ENCODE assay signal across 19 cellular contexts in genomic region chr7:96013836-96014235, GRCh38.
DNase-seq lines count a peak whose midpoint lies in the region; FAIRE-seq and TF ChIP-seq lines count a peak whose summit lies in the region.
"Had no signal": no experiment of that assay in that cellular context is flagged by ENCODE, and none has a peak within 500 bp of the region (broad histone marks: within the 10 kb centered on the region; RNA-seq: fewer than 3 reads in every experiment).

No MANE protein-coding gene starts in this region.

- H3K9ac ChIP-seq in endothelial cell of umbilical vein (replicated peaks; ENCODE audit: extremely low read depth, insufficient read depth, low read length) (no peak overlapping the region), neural progenitor cell (no peak overlapping the region)

- H3K27me3 Mint-ChIP-seq in neural progenitor cell (ENCODE audit: insufficient read depth, low read depth): peaks cover 3% of the 10 kb centered on the region

- intact Hi-C loops in endothelial cell of umbilical vein (cut with micrococcal nuclease) (no loop called here), sigmoid colon (cut with DNase I) (no loop called here)

- H3K79me2 ChIP-seq in endothelial cell of umbilical vein (ENCODE audit: control insufficient read depth, insufficient read depth, low read length) (no peaks in the 10 kb centered on the region), neural progenitor cell (ENCODE audit: low read depth) (no peaks in the 10 kb centered on the region)

- FAIRE-seq in endothelial cell of umbilical vein (lab: Jason Lieb, UNC): no peak
- FAIRE-seq: A549, D721Med, HTR-8/SVneo had no signal

- H3K27ac ChIP-seq in endothelial cell of umbilical vein (ENCODE audit: insufficient read depth, low read depth, low read length) (no peak overlapping the region), neural progenitor cell (no peak overlapping the region), sigmoid colon (no peak overlapping the region)
- H3K27ac ChIP-seq: 22Rv1, A549, C4-2B had no signal

- no peak for TF ChIP-seq POLR2A in endothelial cell of umbilical vein (IDR thresholded peaks at IDR 0.05; ENCODE audit: low read depth, low read length)
- no peak for TF ChIP-seq POLR2A in sigmoid colon (IDR thresholded peaks at IDR 0.05)

- H3K4me1 Mint-ChIP-seq in neural progenitor cell: no peaks in the 10 kb centered on the region

- H3K4me1 ChIP-seq in endothelial cell of umbilical vein (ENCODE audit: control insufficient read depth, extremely low read depth, insufficient read depth, low read length) (no peaks in the 10 kb centered on the region), neural progenitor cell (no peaks in the 10 kb centered on the region), sigmoid colon (no peaks in the 10 kb centered on the region)
- H3K4me1 ChIP-seq: A549, Caco-2 had no signal

- dilution Hi-C loops in endothelial cell of umbilical vein (cut with MboI; ENCODE audit: extremely low pct_ligation_motif_present, low sequenced_read_pairs): no loop called here

- H3K4me3 ChIP-seq in endothelial cell of umbilical vein (replicated peaks in 1 of 3; ENCODE audit: insufficient read depth in 1 of 3, low read depth in 1 of 3, low read length in 3 of 3) (no peak overlapping the region), neural progenitor cell (no peak overlapping the region), sigmoid colon (no peak overlapping the region)
- H3K4me3 ChIP-seq: A549 had no signal

- no peak for TF ChIP-seq EP300 in sigmoid colon (IDR thresholded peaks at IDR 0.05)

- no peaks in the 10 kb centered on the region for H3K27me3 ChIP-seq in endothelial cell of umbilical vein (ENCODE audit: control insufficient read depth in 2 of 2, insufficient read depth in 2 of 2, low read length in 2 of 2)
- H3K27me3 ChIP-seq in neural progenitor cell: no peaks in the 10 kb centered on the region
- no peaks in the 10 kb centered on the region for H3K27me3 ChIP-seq in sigmoid colon

- H3K9me3 Mint-ChIP-seq in neural progenitor cell: no peaks in the 10 kb centered on the region
- H3K9me3 Mint-ChIP-seq: CD4-positive, alpha-beta T cell; H9 had no signal

- TF ChIP-seq CTCF in endothelial cell of umbilical vein (IDR thresholded peaks at IDR 0.05; ENCODE audit: extremely low read depth in 1 of 2, insufficient read depth in 1 of 2, low read depth in 1 of 2, low read length in 2 of 2) (no peak), neural progenitor cell (IDR thresholded peaks at IDR 0.05) (no peak), sigmoid colon (IDR thresholded peaks at IDR 0.05) (no peak)

- no peak overlapping the region for H3K4me2 ChIP-seq in endothelial cell of umbilical vein (ENCODE audit: insufficient read depth, low read length)
- no peak overlapping the region for H3K4me2 ChIP-seq in neural progenitor cell
- H3K4me2 ChIP-seq: A549 had no signal

- no TSS peak for BruUV-seq in endothelial cell of umbilical vein (replicated peaks; lab: Mats Ljungman, UMichigan)

- 58 to 68% methylated on average over 2 of the region's 2 CpGs for WGBS in sigmoid colon, 2 donors

- no peak overlapping the region for H3K27ac Mint-ChIP-seq in neural progenitor cell
- H3K27ac Mint-ChIP-seq: CD4-positive, alpha-beta T cell; H9 had no signal

- no peaks in the 10 kb centered on the region for H3F3A ChIP-seq in neural progenitor cell (ENCODE audit: low read depth)

- H2AFZ ChIP-seq in endothelial cell of umbilical vein (ENCODE audit: low read depth, low read length): no peak overlapping the region
- H2AFZ ChIP-seq in neural progenitor cell (replicated peaks): peak overlapping the region; percentile 83

- CTCF ChIA-PET in endothelial cell of umbilical vein (lab: Charles Lee): no interaction called here

- no peaks in the 10 kb centered on the region for H3K9me1 ChIP-seq in endothelial cell of umbilical vein (replicated peaks; ENCODE audit: control insufficient read depth, extremely low read depth, insufficient read depth, low read length)

- H3K9me3 ChIP-seq in endothelial cell of umbilical vein (replicated peaks; ENCODE audit: control insufficient read depth, insufficient read depth, low read length): no peaks in the 10 kb centered on the region
- no peaks in the 10 kb centered on the region for H3K9me3 ChIP-seq in neural progenitor cell (ENCODE audit: low read depth)
- no peaks in the 10 kb centered on the region for H3K9me3 ChIP-seq in sigmoid colon
- H3K9me3 ChIP-seq: A549, Caco-2 had no signal

- no peaks in the 10 kb centered on the region for H3K36me3 ChIP-seq in endothelial cell of umbilical vein (ENCODE audit: control insufficient read depth in 2 of 2, extremely low read depth in 1 of 2, insufficient read depth in 2 of 2, low read length in 2 of 2)
- no peaks in the 10 kb centered on the region for H3K36me3 ChIP-seq in neural progenitor cell
- peaks cover 0 to 7% (median 2%) of the 10 kb centered on the region in 4 donors for H3K36me3 ChIP-seq in sigmoid colon

- no peak overlapping the region for H3K4me3 Mint-ChIP-seq in neural progenitor cell
- H3K4me3 Mint-ChIP-seq: CD4-positive, alpha-beta T cell; H9 had no signal

- H4K20me1 ChIP-seq in endothelial cell of umbilical vein (replicated peaks; ENCODE audit: control insufficient read depth, extremely low read depth, insufficient read depth, low read length): no peaks in the 10 kb centered on the region
- H4K20me1 ChIP-seq in neural progenitor cell (ENCODE audit: low read depth): no peaks in the 10 kb centered on the region

- H3K36me3 Mint-ChIP-seq in neural progenitor cell: no peaks in the 10 kb centered on the region

- DNase-seq in DMS79 treated with DMSO at 0.1 percent for 48 hours (lab: John Stamatoyannopoulos, UW): peak; percentile 9
- DNase-seq in DMS79 (lab: John Stamatoyannopoulos, UW): no peak
- peak; percentile 12 for DNase-seq in endothelial cell of umbilical vein (ENCODE audit: low read depth, low spot score)
- no peak for DNase-seq in neural progenitor cell (ENCODE audit: low spot score)
- DNase-seq in sigmoid colon: no peak
- DNase-seq in activated CD8-positive, alpha-beta memory T cell treated with anti-CD3 and anti-CD28 coated beads, Interleukin-2, amount 50 U/mL, for 48 hours: no peak
- DNase-seq in activated effector memory CD4-positive, alpha-beta T cell treated with Interleukin-2 at 50 U/mL for 16 hours: no peak
- DNase-seq: AML-193; Caco-2; CD4-positive, alpha-beta T cell; GF-D8; GOT3; H9; IMR-90 had no signal

- POLR2A ChIA-PET in endothelial cell of umbilical vein (lab: Charles Lee): no interaction called here

TF ChIP-seq in endothelial cell of umbilical vein, 7 proteins besides CTCF, POLR2A, EP300 and RAD21:
- TF ChIP-seq EZH2 (IDR thresholded peaks at IDR 0.05; ENCODE audit: borderline replicate concordance, low read depth, low read length, severe bottlenecking) (no peak), MYC (IDR thresholded peaks at IDR 0.05; ENCODE audit: low read depth, low read length) (no peak), MAX (IDR thresholded peaks at IDR 0.05; ENCODE audit: insufficient read depth, insufficient read length) (no peak), GATA2 (IDR thresholded peaks at IDR 0.05; ENCODE audit: insufficient read depth, insufficient read length, low read depth, low read length) (no peak), JUN (IDR thresholded peaks at IDR 0.05; ENCODE audit: borderline replicate concordance, insufficient read depth, insufficient read length, low read depth) (no peak), FOS (IDR thresholded peaks at IDR 0.05; ENCODE audit: borderline replicate concordance, insufficient read depth, low read length) (no peak), POLR2AphosphoS5 (IDR thresholded peaks at IDR 0.05; ENCODE audit: insufficient read depth, low read depth, low read length) (no peak)
TF ChIP-seq in endothelial cell of umbilical vein: peak in this region for 0.

Comparison
In these comparisons a context has a peak if more than half of its experiments do, and no peak if none do; other contexts are left out.
1. DNase-seq: peak in DMS79 treated with DMSO at 0.1 percent for 48 hours (single experiment) and endothelial cell of umbilical vein (single experiment); none in DMS79 (single experiment), neural progenitor cell (single experiment), sigmoid colon (single experiment), activated CD8-positive, alpha-beta memory T cell treated with anti-CD3 and anti-CD28 coated beads, Interleukin-2, amount 50 U/mL, for 48 hours (single experiment) and activated effector memory CD4-positive, alpha-beta T cell treated with Interleukin-2 at 50 U/mL for 16 hours (single experiment).